In genomic region chr3:37905987-37906674, GRCh38 we compare ENCODE assay signal across 12 cellular contexts. TPM values are rescaled to one million over a fixed set of nuclear protein-coding genes. Genes with fewer than 3 reads are reported as not detected.
DNase-seq lines count a peak whose midpoint lies in the region; ATAC-seq and TF ChIP-seq lines count a peak whose summit lies in the region.
"Had no signal": no experiment of that assay in that cellular context is flagged by ENCODE, and none has a peak within 500 bp of the region (broad histone marks: within the 10 kb centered on the region; RNA-seq: fewer than 3 reads in every experiment).

No MANE protein-coding gene starts in this region.

- H3K9me3 Mint-ChIP-seq in T-helper 2 cell treated with Interferon-gamma antibody and Interleukin-4, amounts not matched to agents 5 μg/mL and 100 μg/mL, for 36 hours = no peaks in the 10 kb centered on the region

- H3K4me3 ChIP-seq in astrocyte of the spinal cord (ENCODE audit: low read depth, low read length) (no peak overlapping the region), thyroid gland (replicated peaks in 1 of 3) (no peak overlapping the region)
- H3K4me3 ChIP-seq: A549 had no signal

- H3K27me3 Mint-ChIP-seq in T-helper 2 cell treated with Interferon-gamma antibody and Interleukin-4, amounts not matched to agents 5 μg/mL and 100 μg/mL, for 36 hours (ENCODE audit: low read depth) = no peaks in the 10 kb centered on the region

- H3K4me1 ChIP-seq in thyroid gland = peaks cover 14 to 26% of the 10 kb centered on the region in 2 donors

- no peak for TF ChIP-seq CTCF in astrocyte of the spinal cord (IDR thresholded peaks at IDR 0.05; ENCODE audit: low read depth, low read length)
- no peak for TF ChIP-seq CTCF in thyroid gland (IDR thresholded peaks at IDR 0.05)

- H3K36me3 ChIP-seq in thyroid gland = no peaks in the 10 kb centered on the region

- in situ Hi-C loops in astrocyte of the spinal cord (cut with HindIII; ENCODE audit: low sequenced_read_pairs) = no loop called here

- H3K4me1 Mint-ChIP-seq in T-helper 2 cell treated with Interferon-gamma antibody and Interleukin-4, amounts not matched to agents 5 μg/mL and 100 μg/mL, for 36 hours (ENCODE audit: low read depth) = peaks cover 77% of the 10 kb centered on the region

- no peak for DNase-seq in T-helper 2 cell treated with Interferon-gamma antibody and Interleukin-4, amounts not matched to agents 5 μg/mL and 100 μg/mL, for 36 hours (ENCODE audit: low spot score)
- DNase-seq in T-helper 2 cell (no peak), astrocyte of the spinal cord (ENCODE audit: low read depth, low spot score) (peak; percentile 64), left lobe of liver (ENCODE audit: low spot score) (no peak), thyroid gland (no peak), superior temporal gyrus (ENCODE audit: extremely low spot score) (no peak)
- no peak for DNase-seq in stimulated activated CD4-positive, alpha-beta T cell treated with anti-CD3 and anti-CD28 coated beads, Interleukin-4, amount 100 ng/mL, for 1 hour
- DNase-seq: activated gamma-delta T cell treated with Interleukin-2 at 50 U/mL for 16 hours, NCI-H526 treated with DMSO at 0.1 percent for 48 hours, trophoblast cell had no signal

- peaks cover 3% of the 10 kb centered on the region for H3K36me3 Mint-ChIP-seq in T-helper 2 cell treated with Interferon-gamma antibody and Interleukin-4, amounts not matched to agents 5 μg/mL and 100 μg/mL, for 36 hours (ENCODE audit: low read depth)

- H3K4me3 Mint-ChIP-seq in T-helper 2 cell treated with Interferon-gamma antibody and Interleukin-4, amounts not matched to agents 5 μg/mL and 100 μg/mL, for 36 hours = peak overlapping the region; percentile 64

- ATAC-seq in left lobe of liver (peak; percentile 27), GM19035 (IDR thresholded peaks at IDR 0.05; ENCODE audit: unreplicated experiment) (no peak)
- ATAC-seq: A549 had no signal

- intact Hi-C loops in thyroid gland (cut with DNase I) = no loop called here

- H3K27me3 ChIP-seq in thyroid gland = no peaks in the 10 kb centered on the region

- no peaks in the 10 kb centered on the region for H3K9me3 ChIP-seq in thyroid gland
- H3K9me3 ChIP-seq: A549 had no signal

- 69 to 80% methylated on average over 8 of the region's 8 CpGs for WGBS in thyroid gland, 2 donors

- H3K27ac ChIP-seq in thyroid gland = peak overlapping the region in 2 of 3 donors; percentile 35 to 62
- H3K27ac ChIP-seq: A549 had no signal

- TF ChIP-seq POLR2A in thyroid gland (IDR thresholded peaks at IDR 0.05) = no peak

- H3K27ac Mint-ChIP-seq in T-helper 2 cell treated with Interferon-gamma antibody and Interleukin-4, amounts not matched to agents 5 μg/mL and 100 μg/mL, for 36 hours = peak overlapping the region; percentile 70

RNA-seq across cellular contexts. Expression of gene CTDSPL, which starts 44.5 kb away (rescaled TPM):
- total RNA-seq in left lobe of liver = 22.1 TPM
- 10 to 100 TPM; 23.6 to 37.9 (median 29.8) TPM for total RNA-seq in thyroid gland
